15 cellular contexts compared by ENCODE assay signal in the genomic region with DNA sequence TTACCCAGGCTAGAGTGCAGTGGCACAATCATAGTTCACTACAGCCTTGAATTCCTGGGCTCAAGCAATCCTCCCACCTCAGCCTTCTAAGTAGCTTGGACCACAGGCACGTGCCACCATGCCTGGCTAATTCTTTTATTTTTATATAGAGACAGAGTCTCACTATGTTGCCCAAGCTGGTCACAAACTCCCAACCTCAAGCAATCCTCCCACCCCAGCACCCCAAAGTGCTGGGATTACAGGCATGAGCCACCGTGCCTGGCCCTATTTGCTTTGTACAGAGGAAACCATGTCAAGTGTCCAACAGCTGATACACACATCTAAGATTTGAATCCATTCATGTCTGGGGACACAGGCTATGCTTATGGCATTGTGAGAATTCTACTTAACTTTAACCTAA. TPM values are rescaled to one million over a fixed set of nuclear protein-coding genes. Genes with fewer than 3 reads are reported as not detected.
A peak's percentile ranks its signal among the peaks of the same experiment; 100 is the strongest.
DNase-seq lines count a peak whose midpoint lies in the region; ATAC-seq, FAIRE-seq and TF ChIP-seq lines count a peak whose summit lies in the region.
"Had no signal": no experiment of that assay in that cellular context is flagged by ENCODE, and none has a peak within 500 bp of the region (broad histone marks: within the 10 kb centered on the region; RNA-seq: fewer than 3 reads in every experiment).

No MANE protein-coding gene starts in this region.

- peaks cover 6% of the 10 kb centered on the region for H3K27me3 Mint-ChIP-seq in activated CD8-positive, alpha-beta memory T cell treated with anti-CD3 and anti-CD28 coated beads, Interleukin-2, amount 10 ng/mL, durations not matched to agents 7 days and 5 days
- H3K27me3 Mint-ChIP-seq in astrocyte (ENCODE audit: low read depth, unreplicated experiment): no peaks in the 10 kb centered on the region
- no peaks in the 10 kb centered on the region for H3K27me3 Mint-ChIP-seq in naive thymus-derived CD8-positive, alpha-beta T cell

- H3K4me3 ChIP-seq in astrocyte (ENCODE audit: insufficient read depth, low read depth, low read length) (no peak overlapping the region), urinary bladder (ENCODE audit: low read depth, low read length) (no peak overlapping the region)
- H3K4me3 ChIP-seq: right atrium auricular region had no signal

- POLR2A ChIA-PET in naive thymus-derived CD8-positive, alpha-beta T cell (lab: Charles Lee): interaction anchor here (0.8 to 12.8 kb wide), 7 partner anchors 8 to 200 kb away, joined by 3 to 210 read pairs (median 8); partner anchors contain the start of genes MPP7 and WAC

- no peak overlapping the region for H2AFZ ChIP-seq in astrocyte (ENCODE audit: low read depth, low read length)

- H3K27me3 ChIP-seq in astrocyte (ENCODE audit: insufficient read depth, low read length): no peaks in the 10 kb centered on the region
- H3K27me3 ChIP-seq: right atrium auricular region had no signal

- no peak overlapping the region for H3K9ac ChIP-seq in astrocyte (ENCODE audit: low read length)

- H4K20me1 ChIP-seq in astrocyte (ENCODE audit: insufficient read depth, low read length): no peaks in the 10 kb centered on the region

- no peak for DNase-seq in activated CD8-positive, alpha-beta memory T cell treated with anti-CD3 and anti-CD28 coated beads, Interleukin-2, amount 10 ng/mL, durations not matched to agents 7 days and 5 days
- DNase-seq in activated CD8-positive, alpha-beta memory T cell treated with anti-CD3 and anti-CD28 coated beads, Interleukin-2, amount 50 U/mL, for 4 hours: no peak
- DNase-seq in astrocyte (ENCODE audit: low read depth) (no peak), NK-92 (lab: John Stamatoyannopoulos, UW; ENCODE audit: unreplicated experiment) (no peak)
- DNase-seq in naive thymus-derived CD8-positive, alpha-beta T cell: no peak
- DNase-seq: aorta; effector CD8-positive, alpha-beta T cell; NCI-H1105 treated with DMSO at 0.1 percent for 48 hours; PC-3 had no signal

- H3K36me3 Mint-ChIP-seq in activated CD8-positive, alpha-beta memory T cell treated with anti-CD3 and anti-CD28 coated beads, Interleukin-2, amount 10 ng/mL, durations not matched to agents 7 days and 5 days: peaks cover 2% of the 10 kb centered on the region
- no peaks in the 10 kb centered on the region for H3K36me3 Mint-ChIP-seq in astrocyte (ENCODE audit: low read depth, unreplicated experiment)
- peaks cover 0 to 3% (median 3%) of the 10 kb centered on the region in 3 donors for H3K36me3 Mint-ChIP-seq in naive thymus-derived CD8-positive, alpha-beta T cell

- H3K27ac ChIP-seq in astrocyte (ENCODE audit: low read depth, low read length) (no peak overlapping the region), urinary bladder (ENCODE audit: low read depth) (peak overlapping the region; percentile 10)
- H3K27ac ChIP-seq: right atrium auricular region had no signal

- CTCF ChIA-PET in activated CD8-positive, alpha-beta memory T cell treated with anti-CD3 and anti-CD28 coated beads, Interleukin-2, amount 10 ng/mL, durations not matched to agents 7 days and 5 days (lab: Charles Lee): interaction anchor here (1.8 to 7.3 kb wide), 3 partner anchors 30 to 49 kb away, joined by 7 to 51 read pairs (median 29); partner anchors contain the start of gene MPP7

- H3K36me3 ChIP-seq in astrocyte (ENCODE audit: insufficient read depth, low read length) (no peaks in the 10 kb centered on the region), urinary bladder (ENCODE audit: insufficient read depth) (no peaks in the 10 kb centered on the region)
- H3K36me3 ChIP-seq: right atrium auricular region had no signal

- no peak overlapping the region for H3K4me3 Mint-ChIP-seq in activated CD8-positive, alpha-beta memory T cell treated with anti-CD3 and anti-CD28 coated beads, Interleukin-2, amount 10 ng/mL, durations not matched to agents 7 days and 5 days
- no peak overlapping the region for H3K4me3 Mint-ChIP-seq in astrocyte (ENCODE audit: unreplicated experiment)
- H3K4me3 Mint-ChIP-seq in naive thymus-derived CD8-positive, alpha-beta T cell: peak overlapping the region; percentile 87 to 97 (median 94)

- WGBS in urinary bladder: 60% methylated on average over 2 of the region's 2 CpGs

- H3K4me1 Mint-ChIP-seq in activated CD8-positive, alpha-beta memory T cell treated with anti-CD3 and anti-CD28 coated beads, Interleukin-2, amount 10 ng/mL, durations not matched to agents 7 days and 5 days: peaks cover 57% of the 10 kb centered on the region
- H3K4me1 Mint-ChIP-seq in astrocyte (ENCODE audit: low read depth, unreplicated experiment): peaks cover 24% of the 10 kb centered on the region
- H3K4me1 Mint-ChIP-seq in naive thymus-derived CD8-positive, alpha-beta T cell: peaks cover 34 to 90% (median 73%) of the 10 kb centered on the region in 4 donors

- no peak for TF ChIP-seq CTCF in astrocyte (IDR thresholded peaks at IDR 0.05; ENCODE audit: insufficient read depth, low read depth, low read length)

- no peak for ATAC-seq in activated CD8-positive, alpha-beta memory T cell treated with anti-CD3 and anti-CD28 coated beads, Interleukin-2, amount 10 ng/mL, durations not matched to agents 7 days and 5 days
- no peak for ATAC-seq in naive thymus-derived CD8-positive, alpha-beta T cell
- ATAC-seq in HG02938 (IDR thresholded peaks at IDR 0.05; ENCODE audit: unreplicated experiment) (no peak), GM21390 (IDR thresholded peaks at IDR 0.05; ENCODE audit: unreplicated experiment) (no peak)
- ATAC-seq: PC-3 had no signal

- no peak overlapping the region for H3K4me2 ChIP-seq in astrocyte (ENCODE audit: low read length)

- FAIRE-seq in astrocyte (lab: Jason Lieb, UNC): no peak
- FAIRE-seq: HTR-8/SVneo, keratinocyte had no signal

- no peaks in the 10 kb centered on the region for H3K9me3 ChIP-seq in astrocyte (ENCODE audit: insufficient read depth, low read depth, low read length)
- H3K9me3 ChIP-seq: right atrium auricular region had no signal

- no peaks in the 10 kb centered on the region for H3K9me3 Mint-ChIP-seq in activated CD8-positive, alpha-beta memory T cell treated with anti-CD3 and anti-CD28 coated beads, Interleukin-2, amount 10 ng/mL, durations not matched to agents 7 days and 5 days (ENCODE audit: low read depth)
- no peaks in the 10 kb centered on the region for H3K9me3 Mint-ChIP-seq in astrocyte (ENCODE audit: unreplicated experiment)
- H3K9me3 Mint-ChIP-seq in naive thymus-derived CD8-positive, alpha-beta T cell: peaks cover 0 to 4% (median 0%) of the 10 kb centered on the region in 9 donors

- H3K27ac Mint-ChIP-seq in activated CD8-positive, alpha-beta memory T cell treated with anti-CD3 and anti-CD28 coated beads, Interleukin-2, amount 10 ng/mL, durations not matched to agents 7 days and 5 days: peak overlapping the region; percentile 63
- peak overlapping the region; percentile 58 for H3K27ac Mint-ChIP-seq in astrocyte (ENCODE audit: unreplicated experiment)
- H3K27ac Mint-ChIP-seq in naive thymus-derived CD8-positive, alpha-beta T cell: peak overlapping the region; percentile 95 to 100 (median 100)

- H3K4me1 ChIP-seq in astrocyte (ENCODE audit: insufficient read depth, low read length) (peaks cover 17% of the 10 kb centered on the region), urinary bladder (ENCODE audit: insufficient read depth) (no peaks in the 10 kb centered on the region)

- H3K79me2 ChIP-seq in astrocyte (ENCODE audit: insufficient read depth, low read length): no peaks in the 10 kb centered on the region

RNA-seq across cellular contexts. Expression of gene MPP7, which starts 29.8 kb away (rescaled TPM):
- 1 to 10 TPM; 1.4 to 3.7 TPM for total RNA-seq in activated CD8-positive, alpha-beta memory T cell treated with anti-CD3 and anti-CD28 coated beads, Interleukin-2, amount 10 ng/mL, durations not matched to agents 7 days and 5 days
- total RNA-seq in astrocyte (6.9 and 7.1 TPM in 2 replicates), urinary bladder (31.2 TPM)
- total RNA-seq in naive thymus-derived CD8-positive, alpha-beta T cell: 10 to 100 TPM; 26.6 to 30.0 TPM
- 10 to 100 TPM; 33.3 to 41.2 (median 40.3) TPM for polyA plus RNA-seq in naive thymus-derived CD8-positive, alpha-beta T cell
- polyA plus RNA-seq in urinary bladder: 14.2 TPM

Comparison
In these comparisons a context has a peak if more than half of its experiments do, and no peak if none do; other contexts are left out.
1. H3K4me3 Mint-ChIP-seq: peak in naive thymus-derived CD8-positive, alpha-beta T cell (10 of 10); none in activated CD8-positive, alpha-beta memory T cell treated with anti-CD3 and anti-CD28 coated beads, Interleukin-2, amount 10 ng/mL, durations not matched to agents 7 days and 5 days (single experiment) and astrocyte (single experiment).
2. Peak in every context shown above with its lines, with median percentiles within 50 percentile points of each other: H3K27ac Mint-ChIP-seq.